ENCODE assay signal across 8 cellular contexts in genomic region chr14:93132472-93133065, GRCh38. TPM values are rescaled to one million over a fixed set of nuclear protein-coding genes. Genes with fewer than 3 reads are reported as not detected.
DNase-seq lines count a peak whose midpoint lies in the region; ATAC-seq, FAIRE-seq and TF ChIP-seq lines count a peak whose summit lies in the region.

No MANE protein-coding gene starts in this region.

- H3K27me3 ChIP-seq in BE2C, result no peaks in the 10 kb centered on the region
- H3K27me3 ChIP-seq in PC-3 (ENCODE audit: low read length), result no peaks in the 10 kb centered on the region

- no TSS peak for BruUV-seq in PC-3 (replicated peaks; lab: Mats Ljungman, UMichigan)

- H2AFZ ChIP-seq in PC-3 (ENCODE audit: low read length), result no peak overlapping the region

- POLR2A ChIA-PET in PC-3 (lab: Charles Lee; ENCODE audit: unreplicated experiment), result no interaction called here

- no peaks in the 10 kb centered on the region for H3F3A ChIP-seq in PC-3 (ENCODE audit: low read length, unreplicated experiment)

- H3K36me3 ChIP-seq in BE2C (no peaks in the 10 kb centered on the region), PC-3 (ENCODE audit: low read depth, low read length) (no peaks in the 10 kb centered on the region), mucosa of descending colon (ENCODE audit: low read depth) (no peaks in the 10 kb centered on the region)

- H3K4me1 ChIP-seq in BE2C, result no peaks in the 10 kb centered on the region
- no peaks in the 10 kb centered on the region for H3K4me1 ChIP-seq in PC-3 (ENCODE audit: insufficient read depth, low read length)
- peaks cover 7% of the 10 kb centered on the region for H3K4me1 ChIP-seq in mucosa of descending colon (ENCODE audit: low read depth)

- H3K4me2 ChIP-seq in PC-3 (ENCODE audit: low read length), result no peak overlapping the region

- no peaks in the 10 kb centered on the region for H4K20me1 ChIP-seq in PC-3 (ENCODE audit: low read length)

- peak; percentile 76 for ATAC-seq in PC-3
- peak; percentile 75 for ATAC-seq in mucosa of descending colon
- no peak for ATAC-seq in HG02852 (IDR thresholded peaks at IDR 0.05; ENCODE audit: unreplicated experiment)
- ATAC-seq in GM21717 (IDR thresholded peaks at IDR 0.05; ENCODE audit: unreplicated experiment), result no peak

- TF ChIP-seq POLR2A in GM12892 (IDR thresholded peaks at IDR 0.05; ENCODE audit: low read depth, low read length), result no peak

- H3K27ac ChIP-seq in PC-3 (ENCODE audit: low read length), result no peak overlapping the region

- no peak overlapping the region for H3K9ac ChIP-seq in PC-3 (ENCODE audit: low read length)

- H3K9me3 ChIP-seq in BE2C, result no peaks in the 10 kb centered on the region
- H3K9me3 ChIP-seq in PC-3 (ENCODE audit: low read length), result no peaks in the 10 kb centered on the region
- no peaks in the 10 kb centered on the region for H3K9me3 ChIP-seq in mucosa of descending colon

- TF ChIP-seq CTCF in BE2C (IDR thresholded peaks at IDR 0.05; ENCODE audit: low read depth, low read length), result peak; percentile 80
- peak; percentile 55 for TF ChIP-seq CTCF in PC-3 (conservative IDR thresholded peaks at IDR 0.05; ENCODE audit: low read depth, low read length)
- peak; percentile 13 for TF ChIP-seq CTCF in mucosa of descending colon (IDR thresholded peaks at IDR 0.05)

- intact Hi-C loops in PC-3 (cut with micrococcal nuclease), result no loop called here
- intact Hi-C loops in mucosa of descending colon (cut with DNase I, micrococcal nuclease), result no loop called here

- H3K9me2 ChIP-seq in PC-3 (replicated peaks; ENCODE audit: low read length), result no peaks in the 10 kb centered on the region

- H3K4me3 ChIP-seq in BE2C (ENCODE audit: low read depth, low read length), result no peak overlapping the region
- no peak overlapping the region for H3K4me3 ChIP-seq in PC-3 (ENCODE audit: low read length)
- H3K4me3 ChIP-seq in mucosa of descending colon, result no peak overlapping the region

- CTCF ChIA-PET in PC-3 (lab: Charles Lee), result interaction anchor here (0.5 to 1.9 kb wide), 6 partner anchors 19 to 253 kb away, joined by 3 to 15 read pairs (median 5); no protein-coding TSS in a partner anchor

- DNase-seq in BE2C (peak; percentile 58), GM12892 (ENCODE audit: insufficient read length) (no peak), PC-3 (peak; percentile 43), mucosa of descending colon (peak in 1 of 3 donors; percentile 74), HPDE6-E6E7 (ENCODE audit: extremely low spot score) (no peak)
- DNase-seq in effector CD8-positive, alpha-beta T cell (lab: John Stamatoyannopoulos, UW), result peak; percentile 10

- no peaks in the 10 kb centered on the region for H3K79me2 ChIP-seq in PC-3 (ENCODE audit: low read length)

- peak; percentile 69 for FAIRE-seq in GM12892 (lab: Jason Lieb, UNC)

RNA-seq across cellular contexts. Expression of gene ITPK1, which starts 16.8 kb away (rescaled TPM):
- polyA plus RNA-seq in BE2C (2012; ENCODE audit: insufficient read depth, insufficient read length, low read depth), result 68.1 TPM
- 22.0 TPM for polyA plus RNA-seq in GM12892 (2012; ENCODE audit: missing spikeins)
- total RNA-seq in PC-3 (2014; rRNA removed), result 66.2 and 81.1 TPM in 2 replicates
- 100 to 1,000 TPM; 134 to 165 (median 152) TPM for total RNA-seq in mucosa of descending colon

RNA-seq across cellular contexts. Expression of gene MOAP1, which starts 52.1 kb away (rescaled TPM):
- polyA plus RNA-seq in BE2C (2012; ENCODE audit: insufficient read depth, insufficient read length, low read depth), result 75.6 TPM
- polyA plus RNA-seq in GM12892 (2012; ENCODE audit: missing spikeins), result 21.8 TPM
- total RNA-seq in PC-3 (2014; rRNA removed) (10.3 and 15.6 TPM in 2 replicates), mucosa of descending colon (10 to 100 TPM; 16.9 to 42.6 (median 17.1) TPM)

RNA-seq across cellular contexts. Expression of gene LYSET, which starts 52.5 kb away (rescaled TPM):
- polyA plus RNA-seq in BE2C (2012; ENCODE audit: insufficient read depth, insufficient read length, low read depth), result 33.0 TPM
- polyA plus RNA-seq in GM12892 (2012; ENCODE audit: missing spikeins), result 19.0 TPM
- total RNA-seq in PC-3 (2014; rRNA removed), result 6.9 and 11.5 TPM in 2 replicates
- total RNA-seq in mucosa of descending colon, result 10 to 100 TPM; 29.0 to 35.0 (median 33.2) TPM

Comparison
In these comparisons a context has a peak if more than half of its experiments do, and no peak if none do; other contexts are left out.
1. DNase-seq: peak in BE2C (single experiment), PC-3 (single experiment) and effector CD8-positive, alpha-beta T cell (single experiment); none in GM12892 (single experiment) and HPDE6-E6E7 (single experiment).
2. CTCF ChIP-seq: peak in every context shown above with its lines; median percentile 80 in BE2C; 55 in PC-3; 13 in mucosa of descending colon.
3. ATAC-seq: peak in PC-3 (single experiment) and mucosa of descending colon (single experiment); none in HG02852 (single experiment) and GM21717 (single experiment).